In genomic region chr13:33208290-33208990, GRCh38 we compare ENCODE assay signal across 15 cellular contexts.
DNase-seq lines count a peak whose midpoint lies in the region; ATAC-seq, FAIRE-seq and TF ChIP-seq lines count a peak whose summit lies in the region.
"Had no signal": no experiment of that assay in that cellular context is flagged by ENCODE, and none has a peak within 500 bp of the region (broad histone marks: within the 10 kb centered on the region; RNA-seq: fewer than 3 reads in every experiment).

No MANE protein-coding gene starts in this region.

- H3K4me3 Mint-ChIP-seq in brain, result no peak overlapping the region
- H3K4me3 Mint-ChIP-seq in activated T-cell treated with anti-CD3 and anti-CD28 coated beads, Interleukin-2, amount 50 U/mL, for 4 hours, result no peak overlapping the region
- H3K4me3 Mint-ChIP-seq: activated B cell treated with CpG ODN at 0.5 μM for 24 hours; CD4-positive, CD25-positive, alpha-beta regulatory T cell; effector memory CD8-positive, alpha-beta T cell; stimulated activated effector memory CD8-positive, alpha-beta T cell treated with anti-CD3 and anti-CD28 coated beads, Interleukin-12 subunit alpha, Interleukin-12 subunit beta, amount 100 ng/mL, for 72 hours had no signal

- intact Hi-C loops in stomach (cut with DNase I; ENCODE audit: low total_unique reads), result no loop called here

- H3K4me3 ChIP-seq in keratinocyte (ENCODE audit: control insufficient read depth in 2 of 3, extremely low read depth in 1 of 3, insufficient read depth in 2 of 3, low read depth in 1 of 3, low read length in 3 of 3), result no peak overlapping the region
- H3K4me3 ChIP-seq in stomach, result no peak overlapping the region
- H3K4me3 ChIP-seq: pancreas had no signal

- no peaks in the 10 kb centered on the region for H3K9me3 ChIP-seq in keratinocyte (ENCODE audit: control insufficient read depth, low read depth, low read length)
- H3K9me3 ChIP-seq in stomach, result no peaks in the 10 kb centered on the region
- H3K9me3 ChIP-seq: pancreas had no signal

- H3K27me3 Mint-ChIP-seq in brain, result no peaks in the 10 kb centered on the region
- H3K27me3 Mint-ChIP-seq in activated T-cell treated with anti-CD3 and anti-CD28 coated beads, Interleukin-2, amount 50 U/mL, for 4 hours (ENCODE audit: low read depth), result peaks cover 16% of the 10 kb centered on the region

- H3K9ac ChIP-seq in keratinocyte (ENCODE audit: control insufficient read depth, extremely low read depth, insufficient read depth, low read length), result peak overlapping the region; percentile 61

- DNase-seq in HT-29 (ENCODE audit: low spot score), result peak; percentile 54
- DNase-seq in keratinocyte (ENCODE audit: low read depth, low spot score), result no peak
- no peak for DNase-seq in stomach
- DNase-seq in activated T-cell treated with anti-CD3 and anti-CD28 coated beads, Interleukin-2, amount 50 U/mL, for 4 hours, result no peak
- DNase-seq in GDM1 (lab: John Stamatoyannopoulos, UW), result no peak
- DNase-seq: activated B cell treated with CpG ODN at 0.5 μM for 24 hours; activated CD8-positive, alpha-beta memory T cell treated with anti-CD3 and anti-CD28 coated beads, Interleukin-2, amount 50 U/mL, for 48 hours; amniotic stem cell; CD4-positive, CD25-positive, alpha-beta regulatory T cell; effector memory CD8-positive, alpha-beta T cell; stimulated activated CD4-positive, alpha-beta T cell treated with anti-CD3 and anti-CD28 coated beads, Interleukin-2, amount 100 ng/mL, for 24 hours had no signal

- no peak for TF ChIP-seq EP300 in stomach (IDR thresholded peaks at IDR 0.05)

- TF ChIP-seq CTCF in brain (conservative IDR thresholded peaks at IDR 0.05) (no peak), keratinocyte (optimal IDR thresholded peaks at IDR 0.05 in 1 of 3, IDR thresholded peaks at IDR 0.05 in 1 of 3, conservative IDR thresholded peaks at IDR 0.05 in 1 of 3; ENCODE audit: extremely low read depth in 1 of 3, insufficient read depth in 2 of 3, low read length in 3 of 3) (no peak), stomach (IDR thresholded peaks at IDR 0.05) (no peak)

- dilution Hi-C loops in keratinocyte (cut with MboI; ENCODE audit: extremely low pct_ligation_motif_present, low sequenced_read_pairs), result no loop called here

- H3K27ac ChIP-seq in keratinocyte (ENCODE audit: control insufficient read depth, insufficient read depth, low read length) (peak overlapping the region; percentile 84), stomach (peak overlapping the region in 4 of 5 donors; percentile 57 to 83 (median 80))

- H3K4me1 ChIP-seq in keratinocyte (ENCODE audit: control insufficient read depth, extremely low read depth, insufficient read depth, low read length) (peaks cover 45% of the 10 kb centered on the region), stomach (peaks cover 35 to 68% (median 48%) of the 10 kb centered on the region in 4 donors)

- H3K27ac Mint-ChIP-seq in brain, result peak overlapping the region in 4 of 5 experiments; percentile 31 to 95 (median 84)
- H3K27ac Mint-ChIP-seq: activated B cell treated with CpG ODN at 0.5 μM for 24 hours; CD4-positive, CD25-positive, alpha-beta regulatory T cell; effector memory CD8-positive, alpha-beta T cell; stimulated activated effector memory CD8-positive, alpha-beta T cell treated with anti-CD3 and anti-CD28 coated beads, Interleukin-12 subunit alpha, Interleukin-12 subunit beta, amount 100 ng/mL, for 72 hours had no signal

- H3K27me3 ChIP-seq in keratinocyte (ENCODE audit: control insufficient read depth, extremely low read depth, insufficient read depth, low read length) (no peaks in the 10 kb centered on the region), stomach (no peaks in the 10 kb centered on the region)
- H3K27me3 ChIP-seq: pancreas had no signal

- TF ChIP-seq POLR2A in stomach (IDR thresholded peaks at IDR 0.05), result no peak

- peak; percentile 81 for FAIRE-seq in keratinocyte (lab: Jason Lieb, UNC)
- FAIRE-seq: pancreas had no signal

- H3K4me2 ChIP-seq in keratinocyte (ENCODE audit: control insufficient read depth, extremely low read depth, insufficient read depth, low read depth, low read length), result peak overlapping the region; percentile 10

- H4K20me1 ChIP-seq in keratinocyte (ENCODE audit: control insufficient read depth, extremely low read depth, insufficient read depth, low read length), result no peaks in the 10 kb centered on the region

- peaks cover 89% of the 10 kb centered on the region for H3K4me1 Mint-ChIP-seq in brain
- peaks cover 13% of the 10 kb centered on the region for H3K4me1 Mint-ChIP-seq in activated T-cell treated with anti-CD3 and anti-CD28 coated beads, Interleukin-2, amount 50 U/mL, for 4 hours (ENCODE audit: low read depth)
- H3K4me1 Mint-ChIP-seq: activated B cell treated with CpG ODN at 0.5 μM for 24 hours had no signal

- H3K36me3 ChIP-seq in keratinocyte (ENCODE audit: control insufficient read depth in 2 of 2, extremely low read depth in 1 of 2, insufficient read depth in 2 of 2, low read length in 2 of 2), result peaks cover 2 to 3% of the 10 kb centered on the region in 2 experiments
- H3K36me3 ChIP-seq in stomach, result no peaks in the 10 kb centered on the region
- H3K36me3 ChIP-seq: pancreas had no signal

- no peak overlapping the region for H2AFZ ChIP-seq in keratinocyte (ENCODE audit: control insufficient read depth, low read length)

- no peaks in the 10 kb centered on the region for H3K36me3 Mint-ChIP-seq in brain
- no peaks in the 10 kb centered on the region for H3K36me3 Mint-ChIP-seq in activated T-cell treated with anti-CD3 and anti-CD28 coated beads, Interleukin-2, amount 50 U/mL, for 4 hours (ENCODE audit: insufficient read depth)
- H3K36me3 Mint-ChIP-seq: CD4-positive, CD25-positive, alpha-beta regulatory T cell; stimulated activated effector memory CD8-positive, alpha-beta T cell treated with anti-CD3 and anti-CD28 coated beads, Interleukin-12 subunit alpha, Interleukin-12 subunit beta, amount 100 ng/mL, for 72 hours had no signal

- no peak for ATAC-seq in activated T-cell treated with anti-CD3 and anti-CD28 coated beads, Interleukin-2, amount 50 U/mL, for 4 hours
- no peak for ATAC-seq in HG02759 (IDR thresholded peaks at IDR 0.05; ENCODE audit: unreplicated experiment)
- ATAC-seq: effector memory CD8-positive, alpha-beta T cell; stimulated activated effector memory CD8-positive, alpha-beta T cell treated with anti-CD3 and anti-CD28 coated beads, Interleukin-12 subunit alpha, Interleukin-12 subunit beta, amount 100 ng/mL, for 72 hours had no signal

- 49 to 69% (median 67%) methylated on average over 5 of the region's 5 CpGs for WGBS in stomach, 5 donors

- no peaks in the 10 kb centered on the region for H3K9me3 Mint-ChIP-seq in brain
- no peaks in the 10 kb centered on the region for H3K9me3 Mint-ChIP-seq in activated T-cell treated with anti-CD3 and anti-CD28 coated beads, Interleukin-2, amount 50 U/mL, for 4 hours
- H3K9me3 Mint-ChIP-seq: activated B cell treated with CpG ODN at 0.5 μM for 24 hours; CD4-positive, CD25-positive, alpha-beta regulatory T cell; effector memory CD8-positive, alpha-beta T cell; stimulated activated effector memory CD8-positive, alpha-beta T cell treated with anti-CD3 and anti-CD28 coated beads, Interleukin-12 subunit alpha, Interleukin-12 subunit beta, amount 100 ng/mL, for 72 hours had no signal

- peaks cover 42% of the 10 kb centered on the region for H3K79me2 ChIP-seq in keratinocyte (ENCODE audit: control insufficient read depth, insufficient read depth, low read length)

- peaks cover 2% of the 10 kb centered on the region for H3K9me1 ChIP-seq in keratinocyte (ENCODE audit: control insufficient read depth, extremely low read depth, insufficient read depth, low read length)
